ENCODE assay signal across 14 cellular contexts in genomic region chr4:154720618-154721267, GRCh38. TPM values are rescaled to one million over a fixed set of nuclear protein-coding genes. Genes with fewer than 3 reads are reported as not detected.
"Had no signal": no experiment of that assay in that cellular context is flagged by ENCODE, and none has a peak within 500 bp of the region (broad histone marks: within the 10 kb centered on the region; RNA-seq: fewer than 3 reads in every experiment).

No MANE protein-coding gene starts in this region.

- DNase-seq: activated CD4-positive, alpha-beta memory T cell treated with anti-CD3 and anti-CD28 coated beads, Interleukin-2, amount 10 ng/mL, durations not matched to agents 7 days and 5 days; activated CD4-positive, alpha-beta T cell treated with anti-CD3 and anti-CD28 coated beads for 36 hours; activated CD8-positive, alpha-beta memory T cell treated with anti-CD3 and anti-CD28 coated beads, Interleukin-2, amount 50 U/mL, for 48 hours; activated naive CD4-positive, alpha-beta T cell treated with anti-CD3 and anti-CD28 coated beads for 36 hours; effector memory CD8-positive, alpha-beta T cell; glutamatergic neuron; nephron progenitor cell; psoas muscle; sigmoid colon; stimulated activated CD4-positive, alpha-beta T cell treated with anti-CD3 and anti-CD28 coated beads, Interleukin-2, amount 100 ng/mL, for 24 hours; stimulated activated naive B cell treated with anti-CD40 and anti-IgM and Interleukin-4, amounts not matched to agents 10 μg/mL and 1 μg/mL and 100 μg/mL, for 72 hours; T1000; upper lobe of right lung had no signal

- H3K36me3 ChIP-seq: sigmoid colon, upper lobe of right lung had no signal

- H3K27me3 ChIP-seq: sigmoid colon, upper lobe of right lung had no signal

- ATAC-seq: effector memory CD8-positive, alpha-beta T cell; psoas muscle; upper lobe of right lung had no signal

- H3K4me1 ChIP-seq: psoas muscle, sigmoid colon, upper lobe of right lung had no signal

- H3K9me3 ChIP-seq: psoas muscle, sigmoid colon, upper lobe of right lung had no signal

- H3K4me3 ChIP-seq: psoas muscle, sigmoid colon, upper lobe of right lung had no signal

- H3K27ac ChIP-seq: psoas muscle, sigmoid colon, upper lobe of right lung had no signal

RNA-seq across cellular contexts. Expression of gene LRAT, which starts 23.1 kb away (rescaled TPM):
- total RNA-seq: activated CD4-positive, alpha-beta memory T cell treated with anti-CD3 and anti-CD28 coated beads, Interleukin-2, amount 10 ng/mL, durations not matched to agents 7 days and 5 days; activated CD4-positive, alpha-beta T cell treated with anti-CD3 and anti-CD28 coated beads for 36 hours; activated naive CD4-positive, alpha-beta T cell treated with anti-CD3 and anti-CD28 coated beads for 36 hours; osteoblast; psoas muscle had no signal
